Comparison of ENCODE assay signal across 15 cellular contexts in genomic region chr6:56714273-56714672, GRCh38.
A peak's percentile ranks its signal among the peaks of the same experiment; 100 is the strongest.
DNase-seq lines count a peak whose midpoint lies in the region; ATAC-seq and TF ChIP-seq lines count a peak whose summit lies in the region.
"Had no signal": no experiment of that assay in that cellular context is flagged by ENCODE, and none has a peak within 500 bp of the region (broad histone marks: within the 10 kb centered on the region; RNA-seq: fewer than 3 reads in every experiment).

No MANE protein-coding gene starts in this region.

- 63% methylated on average over 1 of the region's 1 CpG for WGBS in right cardiac atrium
- 57 to 63% methylated on average over 1 of the region's 1 CpG for WGBS in transverse colon (ENCODE audit: low coverage in 1 of 2), 2 donors

- H3K27ac ChIP-seq in right cardiac atrium (ENCODE audit: low read length), result peak overlapping the region; percentile 67
- peak overlapping the region; percentile 46 to 61 (median 55) for H3K27ac ChIP-seq in transverse colon
- H3K27ac ChIP-seq: 22Rv1, neutrophil had no signal

- TF ChIP-seq EP300 in transverse colon (IDR thresholded peaks at IDR 0.05; ENCODE audit: low read depth), result no peak

- DNase-seq in DMS 273 (lab: John Stamatoyannopoulos, UW; ENCODE audit: unreplicated experiment), result peak; percentile 24
- DNase-seq in DMS 273 treated with DMSO at 0.1 percent for 48 hours (lab: John Stamatoyannopoulos, UW), result no peak
- no peak for DNase-seq in adipocyte (ENCODE audit: low read depth)
- DNase-seq in right cardiac atrium, result no peak
- DNase-seq in transverse colon, result no peak
- no peak for DNase-seq in stimulated activated CD4-positive, alpha-beta T cell treated with anti-CD3 and anti-CD28 coated beads, Interleukin-12 subunit alpha, Interleukin-12 subunit beta, amount 100 ng/mL, for 4 hours
- DNase-seq: activated CD4-positive, alpha-beta memory T cell treated with anti-CD3 and anti-CD28 coated beads for 36 hours; activated naive CD8-positive, alpha-beta T cell treated with anti-CD3 and anti-CD28 coated beads for 36 hours; NCI-H1092; stimulated activated CD4-positive, alpha-beta T cell treated with anti-CD3 and anti-CD28 coated beads, Interleukin-2, amount 100 ng/mL, for 48 hours; T-helper 1 cell had no signal

- H3K36me3 ChIP-seq in adipocyte (ENCODE audit: control insufficient read depth, insufficient read depth, low read length, severe bottlenecking), result no peaks in the 10 kb centered on the region
- no peaks in the 10 kb centered on the region for H3K36me3 ChIP-seq in transverse colon
- H3K36me3 ChIP-seq: neutrophil had no signal

- ATAC-seq in right cardiac atrium, result peak in 1 of 2 donors; percentile 44
- ATAC-seq in HG03442 (IDR thresholded peaks at IDR 0.05; ENCODE audit: unreplicated experiment), result no peak
- ATAC-seq in HG02610 (IDR thresholded peaks at IDR 0.05; ENCODE audit: unreplicated experiment), result no peak

- H3K27me3 ChIP-seq in adipocyte (replicated peaks; ENCODE audit: control insufficient read depth, insufficient read depth, low read length) (no peaks in the 10 kb centered on the region), right cardiac atrium (ENCODE audit: control insufficient read depth, insufficient read depth) (no peaks in the 10 kb centered on the region), transverse colon (no peaks in the 10 kb centered on the region)

- H3K9me3 ChIP-seq in adipocyte (ENCODE audit: control insufficient read depth, low read length) (no peaks in the 10 kb centered on the region), right cardiac atrium (ENCODE audit: control insufficient read depth, low read length) (no peaks in the 10 kb centered on the region), transverse colon (no peaks in the 10 kb centered on the region)
- H3K9me3 ChIP-seq: neutrophil had no signal

- intact Hi-C loops in right cardiac atrium (cut with DNase I) (loop anchor here in 3 of 4 donors (5.0 to 10.0 kb wide), 3 partner anchors 43 to 128 kb away; no protein-coding TSS in a partner anchor), transverse colon (cut with DNase I; ENCODE audit: low total_unique reads) (no loop called here)

- H3K9ac ChIP-seq in adipocyte (ENCODE audit: low read length), result peak overlapping the region; percentile 27

- H3K4me1 ChIP-seq in adipocyte (ENCODE audit: control insufficient read depth, insufficient read depth, low read length) (peaks cover 32% of the 10 kb centered on the region), right cardiac atrium (ENCODE audit: control insufficient read depth, insufficient read depth, low read length) (peaks cover 4% of the 10 kb centered on the region), transverse colon (peaks cover 10 to 39% (median 19%) of the 10 kb centered on the region in 4 donors)

- peak overlapping the region; percentile 2 for H3K4me3 ChIP-seq in adipocyte (ENCODE audit: low read length)
- no peak overlapping the region for H3K4me3 ChIP-seq in right cardiac atrium (ENCODE audit: low read length)
- no peak overlapping the region for H3K4me3 ChIP-seq in transverse colon

- no peak for TF ChIP-seq POLR2A in transverse colon (IDR thresholded peaks at IDR 0.05)

- in situ Hi-C loops in transverse colon (cut with MboI; ENCODE audit: low pct_ligation_motif_present in 1 of 4, low pct_unique_long_range_greater_than_20kb in 1 of 4, low sequenced_read_pairs in 3 of 4), result loop anchor here in 2 of 4 donors (25.0 kb wide), 2 partner anchors 123 to 148 kb away; no protein-coding TSS in a partner anchor

- peak in 1 of 5 experiments; percentile 22 for TF ChIP-seq CTCF in transverse colon (IDR thresholded peaks at IDR 0.05)
